In genomic region chr14:54685286-54685845, GRCh38 we compare ENCODE assay signal across 15 cellular contexts.
DNase-seq lines count a peak whose midpoint lies in the region; ATAC-seq and TF ChIP-seq lines count a peak whose summit lies in the region.
"Had no signal": no experiment of that assay in that cellular context is flagged by ENCODE, and none has a peak within 500 bp of the region (broad histone marks: within the 10 kb centered on the region; RNA-seq: fewer than 3 reads in every experiment).

No MANE protein-coding gene starts in this region.

- H3K36me3 ChIP-seq in SK-N-SH (replicated peaks in 1 of 2; ENCODE audit: control insufficient read depth in 1 of 2, insufficient read depth in 2 of 2, low read length in 1 of 2) (peaks cover 0 to 5% of the 10 kb centered on the region in 2 experiments), muscle layer of duodenum (ENCODE audit: control insufficient read depth in 1 of 2, insufficient read depth in 2 of 2, low read length in 2 of 2) (peaks cover 0 to 4% of the 10 kb centered on the region in 2 donors), transverse colon (no peaks in the 10 kb centered on the region)
- H3K36me3 ChIP-seq in CD8-positive, alpha-beta T cell (ENCODE audit: insufficient read depth, low read length), result no peaks in the 10 kb centered on the region

- in situ Hi-C loops in transverse colon (cut with MboI; ENCODE audit: low pct_ligation_motif_present in 1 of 4, low pct_unique_long_range_greater_than_20kb in 1 of 4, low sequenced_read_pairs in 3 of 4), result loop anchor here in 1 of 4 donors (10.0 kb wide), 1 partner anchor 111 kb away; no protein-coding TSS in a partner anchor

- H3K9me3 ChIP-seq in SK-N-SH, result no peaks in the 10 kb centered on the region
- no peaks in the 10 kb centered on the region for H3K9me3 ChIP-seq in muscle layer of duodenum (ENCODE audit: control insufficient read depth in 1 of 2, low read length in 2 of 2)
- H3K9me3 ChIP-seq in transverse colon, result no peaks in the 10 kb centered on the region
- no peaks in the 10 kb centered on the region for H3K9me3 ChIP-seq in CD8-positive, alpha-beta T cell (ENCODE audit: low read length)

- peaks cover 84% of the 10 kb centered on the region for H3K79me2 ChIP-seq in SK-N-SH (ENCODE audit: insufficient read depth)

- H3K27ac ChIP-seq in SK-N-SH (ENCODE audit: low read depth in 2 of 2, low read length in 1 of 2), result peak overlapping the region; percentile 72 to 81
- H3K27ac ChIP-seq in muscle layer of duodenum (ENCODE audit: low read length), result peak overlapping the region; percentile 70
- H3K27ac ChIP-seq in transverse colon, result peak overlapping the region; percentile 71 to 80 (median 78)
- H3K27ac ChIP-seq in CD8-positive, alpha-beta T cell (ENCODE audit: low read depth, low read length), result no peak overlapping the region
- H3K27ac ChIP-seq: 22Rv1 had no signal

- H3K4me3 Mint-ChIP-seq in CD8-positive, alpha-beta T cell, result no peak overlapping the region
- H3K4me3 Mint-ChIP-seq: T-helper 1 cell treated with Interleukin-12 subunit alpha and Interleukin-12 subunit beta and Interleukin-4 antibody, amounts not matched to agents 30 μg/mL and 1 μg/mL, for 36 hours had no signal

- no peak overlapping the region for H3K27ac Mint-ChIP-seq in CD8-positive, alpha-beta T cell
- H3K27ac Mint-ChIP-seq: T-helper 1 cell treated with Interleukin-12 subunit alpha and Interleukin-12 subunit beta and Interleukin-4 antibody, amounts not matched to agents 30 μg/mL and 1 μg/mL, for 36 hours had no signal

- H3K27me3 ChIP-seq in SK-N-SH (ENCODE audit: insufficient read depth) (no peaks in the 10 kb centered on the region), muscle layer of duodenum (ENCODE audit: low read depth, low read length) (no peaks in the 10 kb centered on the region), transverse colon (no peaks in the 10 kb centered on the region)
- no peaks in the 10 kb centered on the region for H3K27me3 ChIP-seq in CD8-positive, alpha-beta T cell (ENCODE audit: insufficient read depth, low read length)

- peaks cover 4% of the 10 kb centered on the region for H4K20me1 ChIP-seq in SK-N-SH (ENCODE audit: insufficient read depth)

- no peak for TF ChIP-seq EP300 in SK-N-SH (IDR thresholded peaks at IDR 0.05; ENCODE audit: borderline replicate concordance in 1 of 2, low read depth in 1 of 2, low read length in 1 of 2)
- no peak for TF ChIP-seq EP300 in transverse colon (IDR thresholded peaks at IDR 0.05; ENCODE audit: low read depth)

- DNase-seq in SK-N-SH, result no peak
- peak; percentile 68 for DNase-seq in choroid plexus epithelial cell (ENCODE audit: low read depth)
- no peak for DNase-seq in transverse colon
- DNase-seq in CD8-positive, alpha-beta T cell, result no peak
- no peak for DNase-seq in activated CD8-positive, alpha-beta memory T cell treated with anti-CD3 and anti-CD28 coated beads for 24 hours
- no peak for DNase-seq in 8988T
- DNase-seq: activated naive CD4-positive, alpha-beta T cell; DMS 273 treated with DMSO at 0.1 percent for 48 hours; KG1; NCI-H187 treated with DMSO at 0.1 percent for 48 hours; stimulated activated CD8-positive, alpha-beta memory T cell treated with anti-CD3 and anti-CD28 coated beads, Interleukin-4, amount 100 ng/mL, for 48 hours had no signal

- WGBS in SK-N-SH (ENCODE audit: low lambda C conversion rate), result 98% methylated on average over 4 of the region's 4 CpGs
- 78% methylated on average over 4 of the region's 4 CpGs; no CpG with 5 or more reads in 1 of the 2 donors for WGBS in transverse colon (ENCODE audit: low coverage in 1 of 2), 2 donors

- POLR2A ChIA-PET in SK-N-SH (lab: Yijun Ruan, JAX), result interaction anchor here (0.6 to 1.2 kb wide), 3 partner anchors 118 to 133 kb away, joined by 3 to 5 read pairs (median 3); partner anchors contain the start of gene SAMD4A
- POLR2A ChIA-PET in CD8-positive, alpha-beta T cell (lab: Charles Lee), result no interaction called here

- peak overlapping the region; percentile 47; the same call in 1 of the 2 replicates for H3K9ac ChIP-seq in SK-N-SH

- no peaks in the 10 kb centered on the region for H3K9me2 ChIP-seq in SK-N-SH

- H2AFZ ChIP-seq in SK-N-SH (ENCODE audit: low read depth), result no peak overlapping the region

- CTCF ChIA-PET in SK-N-SH (lab: Yijun Ruan, JAX), result interaction anchor here (0.7 to 4.4 kb wide), 4 partner anchors 87 to 134 kb away, joined by 3 to 36 read pairs (median 5); partner anchors contain the start of gene SAMD4A
- CTCF ChIA-PET in CD8-positive, alpha-beta T cell (lab: Charles Lee), result interaction anchor here (1.1 to 1.9 kb wide), 3 partner anchors 87 to 121 kb away, joined by 3 to 5 read pairs (median 3); partner anchors contain the start of gene SAMD4A

- peak overlapping the region; percentile 74; the same call in 1 of the 2 replicates for H3K4me2 ChIP-seq in SK-N-SH

- no peak for TF ChIP-seq CTCF in SK-N-SH (IDR thresholded peaks at IDR 0.05)
- no peak for TF ChIP-seq CTCF in choroid plexus epithelial cell (conservative IDR thresholded peaks at IDR 0.05; ENCODE audit: low read depth, low read length)
- TF ChIP-seq CTCF in transverse colon (IDR thresholded peaks at IDR 0.05), result no peak
- TF ChIP-seq CTCF in CD8-positive, alpha-beta T cell (IDR thresholded peaks at IDR 0.05), result no peak

- no peaks in the 10 kb centered on the region for H3K9me3 Mint-ChIP-seq in CD8-positive, alpha-beta T cell
- H3K9me3 Mint-ChIP-seq: T-helper 1 cell treated with Interleukin-12 subunit alpha and Interleukin-12 subunit beta and Interleukin-4 antibody, amounts not matched to agents 30 μg/mL and 1 μg/mL, for 36 hours had no signal

- no peaks in the 10 kb centered on the region for H3K36me3 Mint-ChIP-seq in CD8-positive, alpha-beta T cell

- no peak for TF ChIP-seq RAD21 in SK-N-SH (IDR thresholded peaks at IDR 0.05; ENCODE audit: low read length)

- H3K27me3 Mint-ChIP-seq in CD8-positive, alpha-beta T cell (ENCODE audit: low read depth), result peaks cover 13% of the 10 kb centered on the region

- no peak for TF ChIP-seq POLR2A in transverse colon (IDR thresholded peaks at IDR 0.05)

- H3K4me1 Mint-ChIP-seq in CD8-positive, alpha-beta T cell (ENCODE audit: low read depth), result no peaks in the 10 kb centered on the region

- H3K4me3 ChIP-seq in SK-N-SH (ENCODE audit: low read depth in 2 of 2, low read length in 1 of 2) (no peak overlapping the region), choroid plexus epithelial cell (ENCODE audit: low read depth, low read length) (no peak overlapping the region), muscle layer of duodenum (ENCODE audit: low read depth in 1 of 2, low read length in 2 of 2) (no peak overlapping the region), transverse colon (no peak overlapping the region)
- H3K4me3 ChIP-seq in CD8-positive, alpha-beta T cell (ENCODE audit: low read depth, low read length), result no peak overlapping the region

- ATAC-seq in SK-N-SH treated with all-trans-retinoic acid at 6 μM for 48 hours, result no peak
- ATAC-seq in CD8-positive, alpha-beta T cell, result no peak

- H3K4me1 ChIP-seq in SK-N-SH (ENCODE audit: control insufficient read depth in 1 of 2, insufficient read depth in 2 of 2, low read depth in 1 of 2, low read length in 1 of 2) (peaks cover 38 to 46% of the 10 kb centered on the region in 2 experiments), muscle layer of duodenum (ENCODE audit: control insufficient read depth in 1 of 2, insufficient read depth in 2 of 2, low read length in 2 of 2) (peaks cover 7 to 15% of the 10 kb centered on the region in 2 donors), transverse colon (peaks cover 0 to 46% (median 15%) of the 10 kb centered on the region in 4 donors)
- H3K4me1 ChIP-seq in CD8-positive, alpha-beta T cell (ENCODE audit: insufficient read depth, low read length), result no peaks in the 10 kb centered on the region

- intact Hi-C loops in transverse colon (cut with DNase I; ENCODE audit: low total_unique reads), result no loop called here
- intact Hi-C loops in CD8-positive, alpha-beta T cell (cut with DNase I, micrococcal nuclease), result no loop called here

- peaks cover 31% of the 10 kb centered on the region for H3F3A ChIP-seq in SK-N-SH (replicated peaks; ENCODE audit: insufficient read depth)

TF ChIP-seq in SK-N-SH, 30 proteins besides CTCF, POLR2A, EP300 and RAD21 (continues in another document):
- TF ChIP-seq FOXM1 (IDR thresholded peaks at IDR 0.05; ENCODE audit: low read depth) (no peak), MAX (IDR thresholded peaks at IDR 0.05; ENCODE audit: low read depth) (no peak), ELF1 (IDR thresholded peaks at IDR 0.05) (no peak)

TF ChIP-seq in SK-N-SH treated with all-trans-retinoic acid at 6 μM for 48 hours, 23 proteins besides CTCF, POLR2A, EP300 and RAD21 (continues in another document):
- TF ChIP-seq, protein P1, sequence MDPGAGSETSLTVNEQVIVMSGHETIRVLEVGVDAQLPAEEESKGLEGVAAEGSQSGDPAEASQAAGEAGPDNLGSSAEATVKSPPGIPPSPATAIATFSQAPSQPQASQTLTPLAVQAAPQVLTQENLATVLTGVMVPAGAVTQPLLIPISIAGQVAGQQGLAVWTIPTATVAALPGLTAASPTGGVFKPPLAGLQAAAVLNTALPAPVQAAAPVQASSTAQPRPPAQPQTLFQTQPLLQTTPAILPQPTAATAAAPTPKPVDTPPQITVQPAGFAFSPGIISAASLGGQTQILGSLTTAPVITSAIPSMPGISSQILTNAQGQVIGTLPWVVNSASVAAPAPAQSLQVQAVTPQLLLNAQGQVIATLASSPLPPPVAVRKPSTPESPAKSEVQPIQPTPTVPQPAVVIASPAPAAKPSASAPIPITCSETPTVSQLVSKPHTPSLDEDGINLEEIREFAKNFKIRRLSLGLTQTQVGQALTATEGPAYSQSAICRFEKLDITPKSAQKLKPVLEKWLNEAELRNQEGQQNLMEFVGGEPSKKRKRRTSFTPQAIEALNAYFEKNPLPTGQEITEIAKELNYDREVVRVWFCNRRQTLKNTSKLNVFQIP (CRISPR knock-in tag; IDR thresholded peaks at IDR 0.05; ENCODE audit: borderline replicate concordance, low read depth), result no peak
- TF ChIP-seq ESRRG (CRISPR knock-in tag; IDR thresholded peaks at IDR 0.05), result no peak
